25 cellular contexts compared by ENCODE assay signal in the genomic region with DNA sequence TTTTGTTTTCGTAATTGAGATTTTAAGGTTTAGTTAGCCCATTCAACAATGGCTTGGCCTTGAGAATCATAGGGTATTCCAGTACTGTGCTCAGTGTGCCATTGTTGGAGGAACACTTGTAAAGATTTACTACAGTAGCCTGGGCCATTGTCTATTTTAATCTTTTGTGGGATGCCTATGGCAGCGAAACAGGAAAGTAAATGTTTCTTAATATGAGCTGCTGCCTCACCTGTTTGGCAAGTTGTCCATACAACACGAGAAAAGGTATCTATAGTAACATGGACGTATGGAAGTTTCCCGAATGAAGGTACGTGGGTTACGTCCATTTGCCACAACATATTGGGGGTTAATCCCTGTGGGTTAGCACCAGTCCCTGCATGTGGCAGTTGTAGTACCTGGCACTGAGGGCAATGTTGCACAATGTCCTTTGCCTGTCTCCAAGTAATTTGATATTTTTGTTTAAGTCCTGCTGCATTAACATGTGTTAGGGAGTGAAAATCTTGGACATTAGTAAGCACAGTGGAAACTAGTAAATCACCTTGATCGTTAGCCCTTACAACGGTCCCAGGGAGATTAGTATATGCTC. TPM values are rescaled to one million over a fixed set of nuclear protein-coding genes. Genes with fewer than 3 reads are reported as not detected.
"Had no signal": no experiment of that assay in that cellular context is flagged by ENCODE, and none has a peak within 500 bp of the region (broad histone marks: within the 10 kb centered on the region; RNA-seq: fewer than 3 reads in every experiment).

No MANE protein-coding gene starts in this region.

- DNase-seq: dermis blood vessel endothelial cell; effector memory CD4-positive, alpha-beta T cell; foreskin fibroblast; gastrocnemius medialis; head of caudate nucleus; natural killer cell; occipital lobe; right lobe of liver; small intestine; stimulated activated CD4-positive, alpha-beta T cell treated with anti-CD3 and anti-CD28 coated beads, Interleukin-12 subunit alpha, Interleukin-12 subunit beta, amount 100 ng/mL, for 4 hours; stimulated activated CD4-positive, alpha-beta T cell treated with anti-CD3 and anti-CD28 coated beads, Interleukin-1b, Interleukin-23, amount 100 ng/mL, for 48 hours; stimulated activated CD4-positive, alpha-beta T cell treated with anti-CD3 and anti-CD28 coated beads, Interleukin-4, amount 100 ng/mL, for 1 hour; stimulated activated CD8-positive, alpha-beta memory T cell treated with anti-CD3 and anti-CD28 coated beads, Interleukin-4, amount 100 ng/mL, for 48 hours; stimulated activated naive CD4-positive, alpha-beta T cell; stimulated activated naive CD8-positive, alpha-beta T cell treated with anti-CD3 and anti-CD28 coated beads, Interleukin-15, amount 100 ng/mL, for 72 hours; transverse colon; upper lobe of right lung had no signal

- H3K36me3 ChIP-seq: gastrocnemius medialis, pancreas, right lobe of liver, suprapubic skin, transverse colon, upper lobe of right lung, vagina had no signal

- H3K4me3 ChIP-seq: coronary artery, gastrocnemius medialis, lung, pancreas, right lobe of liver, suprapubic skin, transverse colon, upper lobe of right lung, vagina had no signal

- FAIRE-seq: endothelial cell of umbilical vein, keratinocyte, pancreas, small intestine had no signal

- H3K27me3 ChIP-seq: pancreas, right lobe of liver, suprapubic skin, transverse colon, upper lobe of right lung, vagina had no signal

RNA-seq across cellular contexts. Expression of gene AADAT, which starts 38.6 kb away (rescaled TPM):
- total RNA-seq: mononuclear cell, natural killer cell had no signal
